1 cellular context compared by ENCODE assay signal in the genomic region with DNA sequence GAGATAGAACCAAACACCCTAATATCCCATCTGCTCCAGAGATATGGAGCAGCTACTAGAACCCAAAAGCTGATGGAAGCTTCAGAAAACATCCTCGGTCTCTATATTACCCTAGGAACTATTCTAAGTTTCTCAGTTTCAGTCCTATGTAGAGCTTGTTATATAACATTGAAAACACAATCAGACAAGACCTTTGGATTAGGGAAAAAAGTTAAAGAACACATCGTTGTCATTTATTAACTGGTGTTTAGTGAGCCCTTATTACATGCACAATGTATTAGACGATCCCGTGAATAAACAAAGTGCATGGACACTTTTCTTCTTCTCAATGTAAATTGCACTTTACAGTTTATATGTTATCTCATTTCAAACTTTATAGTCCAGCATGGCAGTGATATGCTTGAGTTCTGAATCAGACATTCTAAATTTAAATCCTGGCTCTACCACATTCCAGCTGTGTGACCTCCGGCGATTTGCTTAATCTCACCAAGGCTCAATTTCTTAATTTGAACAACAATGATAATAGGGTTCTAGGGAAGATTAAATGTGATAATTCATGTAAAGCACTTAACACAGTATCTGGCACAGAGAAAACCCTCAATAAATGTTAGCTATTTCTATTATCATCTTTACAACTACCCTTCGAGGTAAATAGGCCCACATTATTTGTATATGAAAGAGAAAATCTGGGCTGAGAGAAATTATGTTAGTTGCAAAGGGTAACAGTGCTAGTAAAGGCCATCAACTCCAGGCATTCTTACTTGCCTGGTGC.
TF ChIP-seq lines count a peak whose summit lies in the region.

No MANE protein-coding gene starts in this region.

TF ChIP-seq in IMR-90, 13 proteins besides CTCF, POLR2A, EP300 and RAD21:
- no peak for TF ChIP-seq NFE2L2 (IDR thresholded peaks at IDR 0.05; ENCODE audit: low read depth, low read length)
- TF ChIP-seq, protein P1, sequence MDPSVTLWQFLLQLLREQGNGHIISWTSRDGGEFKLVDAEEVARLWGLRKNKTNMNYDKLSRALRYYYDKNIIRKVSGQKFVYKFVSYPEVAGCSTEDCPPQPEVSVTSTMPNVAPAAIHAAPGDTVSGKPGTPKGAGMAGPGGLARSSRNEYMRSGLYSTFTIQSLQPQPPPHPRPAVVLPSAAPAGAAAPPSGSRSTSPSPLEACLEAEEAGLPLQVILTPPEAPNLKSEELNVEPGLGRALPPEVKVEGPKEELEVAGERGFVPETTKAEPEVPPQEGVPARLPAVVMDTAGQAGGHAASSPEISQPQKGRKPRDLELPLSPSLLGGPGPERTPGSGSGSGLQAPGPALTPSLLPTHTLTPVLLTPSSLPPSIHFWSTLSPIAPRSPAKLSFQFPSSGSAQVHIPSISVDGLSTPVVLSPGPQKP (IDR thresholded peaks at IDR 0.05; ENCODE audit: borderline replicate concordance, low read depth, low read length), result no peak
- TF ChIP-seq FOS (IDR thresholded peaks at IDR 0.05; ENCODE audit: low read depth, low read length), result no peak
- no peak for TF ChIP-seq MXI1 (IDR thresholded peaks at IDR 0.05; ENCODE audit: borderline replicate concordance, low read depth, low read length)
- no peak for TF ChIP-seq RCOR1 (IDR thresholded peaks at IDR 0.05; ENCODE audit: insufficient replicate concordance, low read length)
- TF ChIP-seq, protein P2, sequence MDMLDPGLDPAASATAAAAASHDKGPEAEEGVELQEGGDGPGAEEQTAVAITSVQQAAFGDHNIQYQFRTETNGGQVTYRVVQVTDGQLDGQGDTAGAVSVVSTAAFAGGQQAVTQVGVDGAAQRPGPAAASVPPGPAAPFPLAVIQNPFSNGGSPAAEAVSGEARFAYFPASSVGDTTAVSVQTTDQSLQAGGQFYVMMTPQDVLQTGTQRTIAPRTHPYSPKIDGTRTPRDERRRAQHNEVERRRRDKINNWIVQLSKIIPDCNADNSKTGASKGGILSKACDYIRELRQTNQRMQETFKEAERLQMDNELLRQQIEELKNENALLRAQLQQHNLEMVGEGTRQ (IDR thresholded peaks at IDR 0.05; ENCODE audit: low read depth, low read length), result no peak
- no peak for TF ChIP-seq MAZ (IDR thresholded peaks at IDR 0.05; ENCODE audit: borderline replicate concordance, low read depth, low read length)
- TF ChIP-seq BHLHE40 (IDR thresholded peaks at IDR 0.05; ENCODE audit: low read depth, low read length), result no peak
